ENCODE assay signal across 8 cellular contexts in genomic region chr12:12684375-12685106, GRCh38. TPM values are rescaled to one million over a fixed set of nuclear protein-coding genes. Genes with fewer than 3 reads are reported as not detected.
A peak's percentile ranks its signal among the peaks of the same experiment; 100 is the strongest.
DNase-seq lines count a peak whose midpoint lies in the region; ATAC-seq and FAIRE-seq lines count a peak whose summit lies in the region.

No MANE protein-coding gene starts in this region.

- no peak overlapping the region for H3K27ac ChIP-seq in SK-N-MC

- peak; percentile 50 for FAIRE-seq in urothelium cell line (lab: Jason Lieb, UNC)

- ATAC-seq in GM18909 (IDR thresholded peaks at IDR 0.05; ENCODE audit: poor library complexity, unreplicated experiment) (no peak), HG03025 (IDR thresholded peaks at IDR 0.05; ENCODE audit: low FRiP score, unreplicated experiment) (no peak)

- H3K4me3 ChIP-seq in SK-N-MC = peak overlapping the region; percentile 24; the same call in 1 of the 2 replicates

- no peaks in the 10 kb centered on the region for H3K36me3 ChIP-seq in SK-N-MC (ENCODE audit: insufficient read depth, low read length)

- no peaks in the 10 kb centered on the region for H3K9me3 ChIP-seq in SK-N-MC (ENCODE audit: low read depth, low read length)

- in situ Hi-C loops in Caki2 (cut with HindIII; ENCODE audit: low pct_unique_long_range_greater_than_20kb, low sequenced_read_pairs) = no loop called here

- DNase-seq in Caki2 (ENCODE audit: low read depth) (peak; percentile 33), LoVo (ENCODE audit: low spot score) (peak; percentile 36), SK-N-MC (ENCODE audit: low read depth, low spot score) (no peak), hypothalamus (lab: John Stamatoyannopoulos, UW) (peak in 46 of 51 donors; percentile 12 to 87 (median 52)), urothelium cell line (ENCODE audit: low spot score) (peak; percentile 46)
- DNase-seq in effector CD4-positive, alpha-beta T cell = no peak

- H3K9ac ChIP-seq in SK-N-MC (ENCODE audit: insufficient read length) = no peak overlapping the region

RNA-seq across cellular contexts. Expression of gene GPR19, which starts 11.4 kb away (rescaled TPM):
- 4.8 and 6.1 TPM in 2 replicates for total RNA-seq in Caki2 (2014; rRNA removed; shearing (Covaris generic); ENCODE audit: low replicate concordance)

RNA-seq across cellular contexts. Expression of gene CDKN1B, which starts 32.6 kb away (rescaled TPM):
- total RNA-seq in Caki2 (2014; rRNA removed; shearing (Covaris generic); ENCODE audit: low replicate concordance) = 43.9 and 45.0 TPM in 2 replicates

Comparison
In these comparisons a context has a peak if more than half of its experiments do, and no peak if none do; other contexts are left out.
1. DNase-seq: peak in Caki2 (single experiment), LoVo (single experiment), hypothalamus (46 of 51) and urothelium cell line (single experiment); none in SK-N-MC (single experiment) and effector CD4-positive, alpha-beta T cell (single experiment).